In the genomic region with DNA sequence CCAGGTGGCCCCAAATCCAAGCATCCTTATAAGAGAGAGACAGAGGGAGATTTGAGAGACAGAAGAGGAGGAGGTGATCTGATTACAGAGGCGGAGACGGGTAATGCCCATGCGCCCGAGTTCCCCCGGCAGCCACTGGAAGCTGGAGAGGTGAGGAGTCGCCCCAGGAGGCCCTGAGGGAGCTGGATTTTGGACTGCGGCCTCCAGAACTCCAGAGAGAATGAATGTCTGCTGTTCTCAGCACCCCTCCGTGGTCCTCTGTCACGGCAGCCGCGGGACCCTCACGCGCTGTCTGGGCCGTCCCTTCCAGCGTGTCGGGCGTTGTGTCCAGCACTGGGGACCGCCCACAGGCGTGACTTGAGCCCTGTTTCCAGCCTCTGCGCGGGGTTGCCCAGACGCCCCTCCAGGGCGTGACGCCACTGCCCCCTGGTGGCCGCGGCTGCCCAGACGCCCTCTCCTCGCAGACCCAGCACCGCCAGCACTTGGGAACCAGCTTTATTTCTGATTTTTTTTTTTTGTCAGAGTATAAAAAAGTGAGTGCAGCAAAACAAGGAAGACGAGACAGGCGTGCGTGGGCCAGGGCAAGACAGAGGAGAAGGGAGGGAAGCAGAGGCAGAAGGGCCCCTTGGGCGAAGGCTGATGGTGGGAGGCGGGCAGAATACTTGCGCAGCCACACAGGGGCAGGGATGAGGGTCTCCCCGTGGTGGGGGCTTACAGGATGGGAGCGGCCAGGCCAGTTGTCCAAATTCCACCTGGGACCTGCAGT, we compare ENCODE assay signal across 1 cellular context.
TF ChIP-seq lines count a peak whose summit lies in the region.

No MANE protein-coding gene starts in this region.

TF ChIP-seq in HCT116, 20 proteins besides CTCF, POLR2A, EP300 and RAD21:
- TF ChIP-seq SRF (IDR thresholded peaks at IDR 0.05; ENCODE audit: low read depth), result no peak
- peak; percentile 14 for TF ChIP-seq YY1 (IDR thresholded peaks at IDR 0.05; ENCODE audit: extremely low read depth, insufficient replicate concordance, low read depth, low read length)
- no peak for TF ChIP-seq EZH2 (IDR thresholded peaks at IDR 0.05)
- peak; percentile 67 for TF ChIP-seq POLR2AphosphoS5 (IDR thresholded peaks at IDR 0.05; ENCODE audit: low read depth, low read length)
- no peak for TF ChIP-seq CBX3 (IDR thresholded peaks at IDR 0.05; ENCODE audit: low read depth)
